Comparison of ENCODE assay signal across 1 cellular context in the genomic region with DNA sequence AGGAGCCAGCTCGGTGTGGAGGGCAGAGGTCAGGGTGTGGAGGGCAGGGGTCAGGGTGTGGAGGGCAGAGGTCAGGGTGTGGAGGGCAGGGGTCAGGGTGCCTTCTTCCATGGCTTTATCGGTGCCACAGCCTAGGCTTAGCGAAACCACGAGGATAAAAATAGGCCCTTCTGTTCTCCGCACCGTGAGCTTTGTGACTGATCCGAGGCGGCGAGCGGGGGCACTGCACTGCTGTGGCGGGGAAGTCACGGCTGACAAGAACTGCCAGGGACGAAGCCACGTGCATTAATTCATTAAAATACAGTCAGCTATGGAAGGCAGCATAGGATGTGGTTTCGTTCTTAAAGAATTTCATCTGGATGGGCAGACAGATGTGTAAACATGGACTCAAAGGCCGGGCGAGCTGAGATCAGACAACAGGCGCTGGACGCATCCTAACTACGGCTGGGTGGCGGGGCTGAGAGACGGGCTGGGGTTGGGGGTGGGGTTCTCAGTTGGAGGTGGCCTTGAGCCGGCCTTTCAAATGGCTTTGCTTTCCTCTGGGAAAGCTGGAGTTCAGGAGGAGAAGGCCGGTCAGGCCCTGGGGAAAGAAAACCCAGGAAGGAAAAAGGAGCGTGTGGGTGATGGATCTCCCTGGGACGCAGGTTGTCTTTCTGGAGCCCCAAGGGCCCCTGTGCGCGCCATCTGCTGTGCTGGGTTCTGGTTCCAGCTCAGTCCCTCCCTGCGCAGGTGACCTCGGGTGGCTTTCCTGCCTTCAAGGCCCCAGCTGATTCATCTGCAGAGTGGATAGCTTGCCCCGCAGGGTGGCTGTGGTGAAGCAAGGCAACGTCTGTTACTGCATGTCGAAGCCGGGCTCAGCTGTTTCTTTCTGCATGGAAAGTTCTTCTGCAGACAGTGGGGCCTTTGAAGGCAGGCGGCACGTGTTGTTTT.
TF ChIP-seq lines count a peak whose summit lies in the region.

No MANE protein-coding gene starts in this region.

TF ChIP-seq in HepG2, 621 proteins besides CTCF, POLR2A, EP300 and RAD21 (continued from another document):
- TF ChIP-seq, protein P1, sequence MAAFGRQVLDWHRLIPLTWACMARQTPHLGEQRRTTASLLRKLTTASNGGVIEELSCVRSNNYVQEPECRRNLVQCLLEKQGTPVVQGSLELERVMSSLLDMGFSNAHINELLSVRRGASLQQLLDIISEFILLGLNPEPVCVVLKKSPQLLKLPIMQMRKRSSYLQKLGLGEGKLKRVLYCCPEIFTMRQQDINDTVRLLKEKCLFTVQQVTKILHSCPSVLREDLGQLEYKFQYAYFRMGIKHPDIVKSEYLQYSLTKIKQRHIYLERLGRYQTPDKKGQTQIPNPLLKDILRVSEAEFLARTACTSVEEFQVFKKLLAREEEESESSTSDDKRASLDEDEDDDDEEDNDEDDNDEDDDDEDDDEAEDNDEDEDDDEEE (CRISPR knock-in tag; IDR thresholded peaks at IDR 0.05) = 0 out of 2 replicates have a peak, but pooled peaks have one; percentile 29
TF ChIP-seq in HepG2: peak in this region for 166.
